22 cellular contexts compared by ENCODE assay signal in genomic region chr10:17239671-17240460, GRCh38. TPM values are rescaled to one million over a fixed set of nuclear protein-coding genes. Genes with fewer than 3 reads are reported as not detected.
A peak's percentile ranks its signal among the peaks of the same experiment; 100 is the strongest.
DNase-seq lines count a peak whose midpoint lies in the region; ATAC-seq and TF ChIP-seq lines count a peak whose summit lies in the region.
"Had no signal": no experiment of that assay in that cellular context is flagged by ENCODE, and none has a peak within 500 bp of the region (broad histone marks: within the 10 kb centered on the region; RNA-seq: fewer than 3 reads in every experiment).

No MANE protein-coding gene starts in this region.

- in situ Hi-C loops in Panc1 (cut with HindIII; ENCODE audit: low pct_unique_long_range_greater_than_20kb, low sequenced_read_pairs): no loop called here

- no peak overlapping the region for H2AFZ ChIP-seq in neural progenitor cell (replicated peaks)

- H3K4me3 ChIP-seq in CD4-positive, alpha-beta memory T cell (ENCODE audit: low read length in 2 of 2): no peak overlapping the region
- H3K4me3 ChIP-seq in Panc1 (ENCODE audit: low read depth in 2 of 2, low read length in 2 of 2): no peak overlapping the region
- no peak overlapping the region for H3K4me3 ChIP-seq in neural progenitor cell
- H3K4me3 ChIP-seq: heart right ventricle, SK-N-MC, suprapubic skin had no signal

- no peaks in the 10 kb centered on the region for H4K20me1 ChIP-seq in neural progenitor cell (ENCODE audit: low read depth)

- no peaks in the 10 kb centered on the region for H3K9me3 ChIP-seq in CD4-positive, alpha-beta memory T cell (ENCODE audit: control insufficient read depth in 1 of 2, low read length in 2 of 2)
- no peaks in the 10 kb centered on the region for H3K9me3 ChIP-seq in Panc1 (ENCODE audit: control insufficient read depth, insufficient read depth, low read depth, low read length)
- H3K9me3 ChIP-seq in neural progenitor cell (ENCODE audit: low read depth): no peaks in the 10 kb centered on the region
- H3K9me3 ChIP-seq: suprapubic skin had no signal

- POLR2A ChIA-PET in CD4-positive, alpha-beta memory T cell (lab: Charles Lee; ENCODE audit: partially characterized antibody): interaction anchor here (1.2 to 15.7 kb wide), 3 partner anchors 10 to 36 kb away, joined by 3 to 483 read pairs (median 13); partner anchors contain the start of genes TRDMT1 and VIM
- POLR2A ChIA-PET in Panc1 (lab: Charles Lee): no interaction called here

- H3K36me3 Mint-ChIP-seq in CD4-positive, alpha-beta memory T cell: peaks cover 30 to 40% of the 10 kb centered on the region in 2 donors
- peaks cover 36% of the 10 kb centered on the region for H3K36me3 Mint-ChIP-seq in dendritic cell treated with granulocyte-macrophage colony-stimulating factor and Interleukin-4, amounts not matched to agents 40 ng/mL and 50 ng/mL, for 4 days (ENCODE audit: low read depth)
- H3K36me3 Mint-ChIP-seq in neural progenitor cell: peaks cover 12% of the 10 kb centered on the region

- no peak overlapping the region for H3K27ac ChIP-seq in CD4-positive, alpha-beta memory T cell (ENCODE audit: low read depth, low read length)
- peak overlapping the region; percentile 39 for H3K27ac ChIP-seq in Panc1 (ENCODE audit: low read length)
- H3K27ac ChIP-seq in neural progenitor cell: no peak overlapping the region
- H3K27ac ChIP-seq in caudate nucleus (ENCODE audit: low read depth, low read length): no peak overlapping the region
- H3K27ac ChIP-seq: SK-N-MC, suprapubic skin had no signal

- no peaks in the 10 kb centered on the region for H3K9me3 Mint-ChIP-seq in CD4-positive, alpha-beta memory T cell
- H3K9me3 Mint-ChIP-seq in dendritic cell treated with granulocyte-macrophage colony-stimulating factor and Interleukin-4, amounts not matched to agents 40 ng/mL and 50 ng/mL, for 4 days: no peaks in the 10 kb centered on the region
- no peaks in the 10 kb centered on the region for H3K9me3 Mint-ChIP-seq in neural progenitor cell
- H3K9me3 Mint-ChIP-seq: activated T-helper 1 cell treated with anti-CD3 and anti-CD28 coated beads, Interleukin-12 subunit alpha, Interleukin-12 subunit beta, Interleukin-2, Interleukin-4 antibody, amounts not matched to agents 30 ng/mL and 10 ng/mL and 1 ng/mL, durations not matched to agents 14 hours and 24 hours and 36 hours had no signal

- H3K4me1 Mint-ChIP-seq in CD4-positive, alpha-beta memory T cell: peaks cover 16 to 29% (median 21%) of the 10 kb centered on the region in 4 donors
- H3K4me1 Mint-ChIP-seq in dendritic cell treated with granulocyte-macrophage colony-stimulating factor and Interleukin-4, amounts not matched to agents 40 ng/mL and 50 ng/mL, for 4 days (ENCODE audit: low read depth): peaks cover 13% of the 10 kb centered on the region
- peaks cover 40% of the 10 kb centered on the region for H3K4me1 Mint-ChIP-seq in neural progenitor cell

- H3K27me3 Mint-ChIP-seq in CD4-positive, alpha-beta memory T cell: no peaks in the 10 kb centered on the region
- no peaks in the 10 kb centered on the region for H3K27me3 Mint-ChIP-seq in dendritic cell treated with granulocyte-macrophage colony-stimulating factor and Interleukin-4, amounts not matched to agents 40 ng/mL and 50 ng/mL, for 4 days
- peaks cover 7% of the 10 kb centered on the region for H3K27me3 Mint-ChIP-seq in neural progenitor cell (ENCODE audit: insufficient read depth, low read depth)

- intact Hi-C loops in CD4-positive, alpha-beta memory T cell (cut with micrococcal nuclease): no loop called here
- intact Hi-C loops in Panc1 (cut with micrococcal nuclease; ENCODE audit: unreplicated experiment): loop anchor here (10.0 kb wide), 1 partner anchor 215 kb away; no protein-coding TSS in a partner anchor
- intact Hi-C loops in dendritic cell treated with granulocyte-macrophage colony-stimulating factor and Interleukin-4, amounts not matched to agents 40 ng/mL and 50 ng/mL, for 4 days (cut with micrococcal nuclease): no loop called here

- no peak overlapping the region for H3K4me2 ChIP-seq in neural progenitor cell
- H3K4me2 ChIP-seq: KMS-11 had no signal

- H3F3A ChIP-seq in neural progenitor cell (ENCODE audit: low read depth): peaks cover 34% of the 10 kb centered on the region

- H3K79me2 ChIP-seq in neural progenitor cell (ENCODE audit: low read depth): no peaks in the 10 kb centered on the region

- ATAC-seq in Panc1: no peak
- ATAC-seq in HG02981 (IDR thresholded peaks at IDR 0.05; ENCODE audit: unreplicated experiment): no peak

- H3K36me3 ChIP-seq in CD4-positive, alpha-beta memory T cell (ENCODE audit: insufficient read depth, low read length): peaks cover 31% of the 10 kb centered on the region
- H3K36me3 ChIP-seq in Panc1 (ENCODE audit: control insufficient read depth, insufficient read depth, low read length) (peaks cover 22% of the 10 kb centered on the region), neural progenitor cell (peaks cover 25% of the 10 kb centered on the region)

- peak overlapping the region; percentile 13 to 99 (median 69) for H3K27ac Mint-ChIP-seq in CD4-positive, alpha-beta memory T cell
- H3K27ac Mint-ChIP-seq in dendritic cell treated with granulocyte-macrophage colony-stimulating factor and Interleukin-4, amounts not matched to agents 40 ng/mL and 50 ng/mL, for 4 days: peak overlapping the region; percentile 65
- H3K27ac Mint-ChIP-seq in neural progenitor cell: peak overlapping the region; percentile 15
- H3K27ac Mint-ChIP-seq: activated T-helper 1 cell treated with anti-CD3 and anti-CD28 coated beads, Interleukin-12 subunit alpha, Interleukin-12 subunit beta, Interleukin-2, Interleukin-4 antibody, amounts not matched to agents 30 ng/mL and 10 ng/mL and 1 ng/mL, durations not matched to agents 14 hours and 24 hours and 36 hours had no signal

- H3K27me3 ChIP-seq in CD4-positive, alpha-beta memory T cell (ENCODE audit: insufficient read depth, low read length): no peaks in the 10 kb centered on the region
- H3K27me3 ChIP-seq in Panc1 (ENCODE audit: control insufficient read depth, insufficient read depth, low read length): no peaks in the 10 kb centered on the region
- H3K27me3 ChIP-seq in neural progenitor cell: no peaks in the 10 kb centered on the region
- H3K27me3 ChIP-seq: heart right ventricle, suprapubic skin had no signal

- H3K4me1 ChIP-seq in CD4-positive, alpha-beta memory T cell (ENCODE audit: insufficient read depth, low read length): peaks cover 16% of the 10 kb centered on the region
- H3K4me1 ChIP-seq in Panc1 (ENCODE audit: control insufficient read depth, insufficient read depth, low read length) (peaks cover 31% of the 10 kb centered on the region), neural progenitor cell (no peaks in the 10 kb centered on the region)

- H3K9ac ChIP-seq in neural progenitor cell: no peak overlapping the region
- H3K9ac ChIP-seq: KMS-11 had no signal

- H3K4me3 Mint-ChIP-seq in CD4-positive, alpha-beta memory T cell: no peak overlapping the region
- no peak overlapping the region for H3K4me3 Mint-ChIP-seq in dendritic cell treated with granulocyte-macrophage colony-stimulating factor and Interleukin-4, amounts not matched to agents 40 ng/mL and 50 ng/mL, for 4 days
- H3K4me3 Mint-ChIP-seq in neural progenitor cell: peak overlapping the region; percentile 41
- H3K4me3 Mint-ChIP-seq: activated T-helper 1 cell treated with anti-CD3 and anti-CD28 coated beads, Interleukin-12 subunit alpha, Interleukin-12 subunit beta, Interleukin-2, Interleukin-4 antibody, amounts not matched to agents 30 ng/mL and 10 ng/mL and 1 ng/mL, durations not matched to agents 14 hours and 24 hours and 36 hours; nephron progenitor cell had no signal

- no peak for DNase-seq in CD4-positive, alpha-beta memory T cell
- DNase-seq in Panc1 (ENCODE audit: low read depth, low spot score) (no peak), neural progenitor cell (ENCODE audit: low spot score) (no peak), D341Med (ENCODE audit: low spot score) (no peak), caudate nucleus (lab: John Stamatoyannopoulos, UW) (no peak)
- DNase-seq: activated CD4-positive, CD25-positive, alpha-beta regulatory T cell treated with anti-CD3 and anti-CD28 coated beads, Interleukin-2, amount 50 U/mL, for 72 hours; dermis blood vessel endothelial cell; DMS79 treated with DMSO at 0.1 percent for 48 hours; foreskin fibroblast; HCEC 1CT; heart right ventricle; left colon; mesendoderm; NCI-H146; NCI-H69; nephron progenitor cell had no signal

- TF ChIP-seq CTCF in Panc1 (IDR thresholded peaks at IDR 0.05): no peak
- TF ChIP-seq CTCF in neural progenitor cell (IDR thresholded peaks at IDR 0.05): no peak

- no TSS peak for BruUV-seq in Panc1 (replicated peaks; lab: Mats Ljungman, UMichigan)

- CTCF ChIA-PET in CD4-positive, alpha-beta memory T cell (lab: Charles Lee; ENCODE audit: partially characterized antibody): no interaction called here
- CTCF ChIA-PET in Panc1 (lab: Charles Lee): no interaction called here

RNA-seq across cellular contexts. Expression of gene VIM, which starts 11.8 kb away (rescaled TPM):
- 100 to 1,000 TPM; 657 to 677 TPM for total RNA-seq in CD4-positive, alpha-beta memory T cell
- polyA plus RNA-seq in CD4-positive, alpha-beta memory T cell: 100 to 1,000 TPM; 309 to 696 TPM
- total RNA-seq in Panc1 (2021; ENCODE audit: unreplicated experiment): 3,436 TPM
- polyA plus RNA-seq in Panc1 (2012; ENCODE audit: insufficient read length): 3,712 TPM
- total RNA-seq in neural progenitor cell (ENCODE audit: low replicate concordance): 727 and 820 TPM in 2 replicates

RNA-seq across cellular contexts. Expression of gene TRDMT1, which starts 38.4 kb away (rescaled TPM):
- 10 to 100 TPM; 20.2 to 21.3 TPM for total RNA-seq in CD4-positive, alpha-beta memory T cell
- polyA plus RNA-seq in CD4-positive, alpha-beta memory T cell: 1 to 10 TPM; 7.3 to 8.2 TPM
- 7.6 TPM for total RNA-seq in Panc1 (2021; ENCODE audit: unreplicated experiment)
- 2.4 TPM for polyA plus RNA-seq in Panc1 (2012; ENCODE audit: insufficient read length)
- total RNA-seq in neural progenitor cell (ENCODE audit: low replicate concordance): 26.4 and 35.6 TPM in 2 replicates

Comparison
In these comparisons a context has a peak if more than half of its experiments do, and no peak if none do; other contexts are left out.
1. H3K27ac Mint-ChIP-seq: peak in every context shown above with its lines; median percentile 69 in CD4-positive, alpha-beta memory T cell; 65 in dendritic cell treated with granulocyte-macrophage colony-stimulating factor and Interleukin-4, amounts not matched to agents 40 ng/mL and 50 ng/mL, for 4 days; 15 in neural progenitor cell.